In genomic region chr19:39254539-39255345, GRCh38 we compare ENCODE assay signal across 29 cellular contexts. TPM values are rescaled to one million over a fixed set of nuclear protein-coding genes. Genes with fewer than 3 reads are reported as not detected.
DNase-seq lines count a peak whose midpoint lies in the region; ATAC-seq, FAIRE-seq and TF ChIP-seq lines count a peak whose summit lies in the region.
"Had no signal": no experiment of that assay in that cellular context is flagged by ENCODE, and none has a peak within 500 bp of the region (broad histone marks: within the 10 kb centered on the region; RNA-seq: fewer than 3 reads in every experiment).

No MANE protein-coding gene starts in this region.

- H3K36me3 ChIP-seq in BLaER1 (no peaks in the 10 kb centered on the region), IMR-90 (ENCODE audit: control insufficient read depth, insufficient read depth, low read length) (no peaks in the 10 kb centered on the region), HepG2 (replicated peaks in 1 of 2; ENCODE audit: control insufficient read depth in 1 of 2, insufficient read depth in 2 of 2, low read length in 2 of 2) (no peaks in the 10 kb centered on the region), pancreas (no peaks in the 10 kb centered on the region)
- H3K36me3 ChIP-seq: BE2C, SJSA1 had no signal

- FAIRE-seq in HepG2 (lab: Jason Lieb, UNC) (no peak), pancreas (lab: Jason Lieb, UNC) (no peak)
- FAIRE-seq: D721Med, GM18507 had no signal

- no peak overlapping the region for H2BK15ac ChIP-seq in IMR-90 (ENCODE audit: low read depth, low read length)

- no peak overlapping the region for H2BK5ac ChIP-seq in IMR-90 (ENCODE audit: low read depth, low read length, poor library complexity, severe bottlenecking)

- no peak overlapping the region for H3K4me3 ChIP-seq in BLaER1
- no peak overlapping the region for H3K4me3 ChIP-seq in IMR-90 (ENCODE audit: insufficient read depth, low read depth, low read length)
- H3K4me3 ChIP-seq in HepG2 (replicated peaks in 1 of 3; ENCODE audit: insufficient read depth in 1 of 3, low read depth in 2 of 3, low read length in 3 of 3): no peak overlapping the region
- no peak overlapping the region for H3K4me3 ChIP-seq in pancreas
- H3K4me3 ChIP-seq: PC-9, SJSA1 had no signal

- intact Hi-C loops in IMR-90 (cut with micrococcal nuclease): no loop called here
- intact Hi-C loops in HepG2 (cut with micrococcal nuclease; ENCODE audit: unreplicated experiment): no loop called here
- intact Hi-C loops in pancreas (cut with DNase I): no loop called here

- no peak overlapping the region for H2AK9ac ChIP-seq in IMR-90 (replicated peaks; ENCODE audit: low read depth, low read length, poor library complexity)

- no peak overlapping the region for H3K18ac ChIP-seq in IMR-90 (ENCODE audit: low read depth, low read length)

- H3K79me1 ChIP-seq in IMR-90 (ENCODE audit: low read depth in 1 of 2, low read length in 2 of 2): no peaks in the 10 kb centered on the region

- H3K9ac ChIP-seq in BLaER1 (no peak overlapping the region), IMR-90 (ENCODE audit: low read depth, low read length) (no peak overlapping the region), HepG2 (ENCODE audit: insufficient read depth, low read depth, low read length) (no peak overlapping the region)
- H3K9ac ChIP-seq: KMS-11 had no signal

- H3K27ac ChIP-seq in BLaER1 (peak overlapping the region; percentile 60; the same call in 1 of the 2 replicates), IMR-90 (ENCODE audit: insufficient read depth, low read length) (no peak overlapping the region), HepG2 (ENCODE audit: extremely low read length, insufficient read depth, low read length) (no peak overlapping the region), pancreas (no peak overlapping the region)
- H3K27ac ChIP-seq: KMS-11, PC-9, SJSA1 had no signal

- peaks cover 79% of the 10 kb centered on the region for H3K4me1 ChIP-seq in BLaER1
- no peaks in the 10 kb centered on the region for H3K4me1 ChIP-seq in IMR-90 (ENCODE audit: control insufficient read depth, insufficient read depth, low read length)
- peaks cover 10% of the 10 kb centered on the region for H3K4me1 ChIP-seq in HepG2 (ENCODE audit: insufficient read depth, low read length)
- no peaks in the 10 kb centered on the region for H3K4me1 ChIP-seq in pancreas
- H3K4me1 ChIP-seq: SJSA1 had no signal

- H4K5ac ChIP-seq in IMR-90 (ENCODE audit: low read depth, low read length): no peak overlapping the region

- POLR2A ChIA-PET in IMR-90 (lab: Charles Lee; ENCODE audit: unreplicated experiment): no interaction called here
- POLR2A ChIA-PET in HepG2 (lab: Yijun Ruan, JAX): no interaction called here

- H4K91ac ChIP-seq in IMR-90 (ENCODE audit: insufficient read depth, low read depth, low read length): no peak overlapping the region

- no peak overlapping the region for H2BK20ac ChIP-seq in IMR-90 (ENCODE audit: low read depth, low read length)

- WGBS in IMR-90 (ENCODE audit: extremely low coverage in 2 of 2, insufficient read length in 1 of 2), 2 experiments: 76% methylated on average over 20 of the region's 29 CpGs; no CpG with 5 or more reads in 1 of the 2 experiments
- 20% methylated on average over 8 of the region's 29 CpGs for WGBS in HepG2 (ENCODE audit: low lambda C conversion rate)
- 85 to 86% methylated on average over 29 of the region's 29 CpGs for WGBS in pancreas, 2 donors

- H2AFZ ChIP-seq in IMR-90 (replicated peaks; ENCODE audit: low read length, poor library complexity): peak overlapping the region; percentile 51
- H2AFZ ChIP-seq in HepG2 (ENCODE audit: low read length): no peak overlapping the region
- H2AFZ ChIP-seq: PC-9 had no signal

- no peak overlapping the region for H3K4ac ChIP-seq in IMR-90 (ENCODE audit: low read depth, low read length)

- H3K56ac ChIP-seq in IMR-90 (ENCODE audit: extremely low read depth, insufficient read depth, low read length): no peak overlapping the region

- H4K20me1 ChIP-seq in BLaER1: no peaks in the 10 kb centered on the region
- H4K20me1 ChIP-seq in IMR-90 (ENCODE audit: insufficient read depth, low read length): no peaks in the 10 kb centered on the region
- H4K20me1 ChIP-seq in HepG2 (ENCODE audit: insufficient read depth, low read length): no peaks in the 10 kb centered on the region

- H3K9me3 ChIP-seq in BLaER1: peaks cover 26% of the 10 kb centered on the region
- H3K9me3 ChIP-seq in IMR-90 (ENCODE audit: control insufficient read depth, insufficient read depth, low read length): no peaks in the 10 kb centered on the region
- no peaks in the 10 kb centered on the region for H3K9me3 ChIP-seq in HepG2 (ENCODE audit: low read length)
- H3K9me3 ChIP-seq in pancreas: no peaks in the 10 kb centered on the region
- H3K9me3 ChIP-seq: BE2C, SJSA1 had no signal

- no peak for TF ChIP-seq POLR2A in IMR-90 (IDR thresholded peaks at IDR 0.05; ENCODE audit: low read depth, low read length)
- TF ChIP-seq POLR2A in HepG2 (IDR thresholded peaks at IDR 0.05; ENCODE audit: insufficient read depth in 1 of 2, low read depth in 2 of 2, low read length in 2 of 2): no peak

- H3K14ac ChIP-seq in IMR-90 (replicated peaks; ENCODE audit: low read depth, low read length): no peak overlapping the region

- dilution Hi-C loops in IMR-90 (cut with HindIII; ENCODE audit: low sequenced_read_pairs, unreplicated experiment): no loop called here

- H3K79me2 ChIP-seq in HepG2 (ENCODE audit: insufficient read depth, low read length): no peaks in the 10 kb centered on the region

- no peak for DNase-seq in IMR-90
- peak; percentile 12 for DNase-seq in dedifferentiated amniotic fluid mesenchymal stem cell (ENCODE audit: extremely low spot score)
- no peak for DNase-seq in HepG2 (ENCODE audit: low spot score)
- DNase-seq in NCI-H1930 (lab: John Stamatoyannopoulos, UW): no peak
- DNase-seq in pancreas: no peak
- no peak for DNase-seq in NCI-H1105 treated with DMSO at 0.1 percent for 48 hours (lab: John Stamatoyannopoulos, UW)
- DNase-seq: 8988T; ACHN; BE2C; NCI-H1092; NCI-H1436; NCI-H187 treated with DMSO at 0.1 percent for 48 hours; NCI-H2107; NCI-H524; NCI-H748 treated with DMSO at 0.1 percent for 48 hours; NK-92 treated with Interleukin-12 subunit alpha and Interleukin-12 subunit beta, amount 100 ng/mL, for 24 hours; PC-9; Right ventricle myocardium superior; T-cell had no signal

- H3K4me2 ChIP-seq in BLaER1 (peak overlapping the region; percentile 24; the same call in 1 of the 2 replicates), IMR-90 (ENCODE audit: low read depth, low read length) (no peak overlapping the region), HepG2 (ENCODE audit: low read depth, low read length) (no peak overlapping the region)
- H3K4me2 ChIP-seq: KMS-11, PC-9 had no signal

- no peak for ATAC-seq in IMR-90 (ENCODE audit: low read depth)
- peak; percentile 65 for ATAC-seq in HepG2
- ATAC-seq in GM21717 (IDR thresholded peaks at IDR 0.05; ENCODE audit: unreplicated experiment): no peak
- ATAC-seq in pancreas: no peak
- ATAC-seq: HCT116, T-cell had no signal

- H3K27me3 ChIP-seq in BLaER1 (no peaks in the 10 kb centered on the region), IMR-90 (ENCODE audit: control insufficient read depth, insufficient read depth, low read length) (peaks cover 36% of the 10 kb centered on the region), HepG2 (ENCODE audit: control insufficient read depth in 1 of 2, insufficient read depth in 2 of 2, low read length in 2 of 2) (peaks cover 0 to 6% of the 10 kb centered on the region in 2 experiments; a peak in 2 of 5 replicates), pancreas (no peaks in the 10 kb centered on the region)
- H3K27me3 ChIP-seq: BE2C had no signal

- in situ Hi-C loops in IMR-90 (cut with MboI; ENCODE audit: low sequenced_read_pairs): no loop called here
- in situ Hi-C loops in HepG2 (cut with HindIII; ENCODE audit: extremely low pct_ligation_motif_present, low pct_unique_long_range_greater_than_20kb): no loop called here

- H3K9me1 ChIP-seq in IMR-90 (ENCODE audit: insufficient read depth, low read length): no peaks in the 10 kb centered on the region

- H4K8ac ChIP-seq in IMR-90 (ENCODE audit: low read depth in 2 of 2, low read length in 2 of 2): no peak overlapping the region

- BruUV-seq in IMR-90 (replicated peaks; lab: Mats Ljungman, UMichigan): no TSS peak
- BruUV-seq in HepG2 (replicated peaks; lab: Mats Ljungman, UMichigan): no TSS peak

- no peak for TF ChIP-seq CTCF in IMR-90 (conservative IDR thresholded peaks at IDR 0.05; ENCODE audit: low read depth, low read length)
- TF ChIP-seq CTCF in HepG2 (CRISPR knock-in tag; IDR thresholded peaks at IDR 0.05): no peak
- no peak for TF ChIP-seq CTCF in pancreas (IDR thresholded peaks at IDR 0.05)

- TF ChIP-seq RAD21 in IMR-90 (IDR thresholded peaks at IDR 0.05; ENCODE audit: low read length): no peak
- TF ChIP-seq RAD21 in HepG2 (CRISPR knock-in tag; IDR thresholded peaks at IDR 0.05): no peak

- H3K23ac ChIP-seq in IMR-90 (ENCODE audit: low read depth, low read length): no peak overlapping the region

- no peak overlapping the region for H2AK5ac ChIP-seq in IMR-90 (ENCODE audit: low read depth, low read length)

- CTCF ChIA-PET in IMR-90 (lab: Yijun Ruan, JAX) (no interaction called here), HepG2 (lab: Yijun Ruan, JAX; ENCODE audit: low intra/inter-chr PET ratio, low total read pairs) (no interaction called here)

- TF ChIP-seq EP300 in HepG2 (IDR thresholded peaks at IDR 0.05; ENCODE audit: low read depth in 2 of 2, low read length in 2 of 2) (no peak), HepG2 (CRISPR knock-in tag; IDR thresholded peaks at IDR 0.05; ENCODE audit: borderline replicate concordance) (no peak)

- H2BK120ac ChIP-seq in IMR-90 (ENCODE audit: low read depth, low read length): no peak overlapping the region

RNA-seq across cellular contexts. Expression of gene IFNL4, which starts 6.1 kb away (rescaled TPM):
- total RNA-seq in IMR-90 (2012; rRNA removed) (not detected in 2 replicates), HepG2 (2016; rRNA removed; fragmentation: Illumina TruSeq; extraction: Trizol) (not detected in 2 replicates), pancreas (not detected)
- polyA plus RNA-seq in IMR-90 (2012; rRNA removed) (not detected in 2 replicates), HepG2 (2011; rRNA removed) (not detected in 2 replicates), pancreas (under 1 TPM in 1 of 2 donors, not detected in 1; 0.09 TPM)
- not detected in 2 replicates for polyA plus RNA-seq in IMR-90 (2012; cell fraction: cytosol; rRNA removed)
- polyA plus RNA-seq in IMR-90 (2012; cell fraction: nucleus; rRNA removed; ENCODE audit: low replicate concordance): not detected in 2 replicates
- not detected in 2 replicates for total RNA-seq in HepG2 (2016; cell fraction: cytosol; rRNA removed; fragmentation: Illumina TruSeq; extraction: Trizol; ENCODE audit: low read depth)
- total RNA-seq in HepG2 (2016; cell fraction: insoluble cytoplasmic fraction; rRNA removed; fragmentation: Illumina TruSeq; extraction: Trizol): not detected in 2 replicates
- not detected in 2 replicates for total RNA-seq in HepG2 (2016; cell fraction: membrane; rRNA removed; fragmentation: Illumina TruSeq; extraction: Trizol)
- not detected in 2 replicates for total RNA-seq in HepG2 (2016; cell fraction: nucleus; rRNA removed; fragmentation: Illumina TruSeq; extraction: Trizol)
- not detected in 2 replicates for polyA plus RNA-seq in HepG2 (2011; cell fraction: cytosol; rRNA removed)
- polyA plus RNA-seq in HepG2 (2011; cell fraction: nucleus; rRNA removed): not detected in 2 replicates
- polyA plus RNA-seq in HepG2 (2012): not detected in 2 replicates
- not detected in 2 replicates for polyA plus RNA-seq in HepG2 (2016; cell fraction: cytosol; fragmentation: Illumina TruSeq; extraction: Trizol; ENCODE audit: low read depth)
- polyA plus RNA-seq in HepG2 (2016; cell fraction: insoluble cytoplasmic fraction; fragmentation: Illumina TruSeq; extraction: Trizol; ENCODE audit: low read depth): not detected in 2 replicates
- polyA plus RNA-seq in HepG2 (2016; cell fraction: membrane; fragmentation: Illumina TruSeq; extraction: Trizol; ENCODE audit: low read depth): not detected in 2 replicates
- not detected in 2 replicates for polyA plus RNA-seq in HepG2 (2016; cell fraction: nucleus; fragmentation: Illumina TruSeq; extraction: Trizol; ENCODE audit: insufficient read depth, low read depth)
- polyA minus RNA-seq in HepG2 (2011; rRNA and poly(A)+ RNA removed; ENCODE audit: low replicate concordance): not detected in 2 replicates
- polyA minus RNA-seq in HepG2 (2011; cell fraction: cytosol; rRNA and poly(A)+ RNA removed): not detected in 2 replicates
- polyA minus RNA-seq in HepG2 (2011; cell fraction: nucleus; rRNA and poly(A)+ RNA removed): not detected in 2 replicates
- total RNA-seq: H4, HT1080, PC-9, Right ventricle myocardium superior, RPMI7951, SJSA1, T-cell had no signal

RNA-seq across cellular contexts. Expression of gene IFNL3, which starts 9.9 kb away (rescaled TPM):
- total RNA-seq in IMR-90 (2012; rRNA removed) (not detected in 2 replicates), HepG2 (2016; rRNA removed; fragmentation: Illumina TruSeq; extraction: Trizol) (not detected in 2 replicates), pancreas (not detected)
- polyA plus RNA-seq in IMR-90 (2012; rRNA removed) (not detected in 2 replicates), HepG2 (2011; rRNA removed) (not detected in 2 replicates), pancreas (not detected)
- not detected in 2 replicates for polyA plus RNA-seq in IMR-90 (2012; cell fraction: cytosol; rRNA removed)
- not detected in 2 replicates for polyA plus RNA-seq in IMR-90 (2012; cell fraction: nucleus; rRNA removed; ENCODE audit: low replicate concordance)
- not detected in 2 replicates for total RNA-seq in HepG2 (2016; cell fraction: cytosol; rRNA removed; fragmentation: Illumina TruSeq; extraction: Trizol; ENCODE audit: low read depth)
- not detected in 2 replicates for total RNA-seq in HepG2 (2016; cell fraction: insoluble cytoplasmic fraction; rRNA removed; fragmentation: Illumina TruSeq; extraction: Trizol)
- not detected in 2 replicates for total RNA-seq in HepG2 (2016; cell fraction: membrane; rRNA removed; fragmentation: Illumina TruSeq; extraction: Trizol)
- not detected in 2 replicates for total RNA-seq in HepG2 (2016; cell fraction: nucleus; rRNA removed; fragmentation: Illumina TruSeq; extraction: Trizol)
- not detected in 2 replicates for polyA plus RNA-seq in HepG2 (2011; cell fraction: cytosol; rRNA removed)
- polyA plus RNA-seq in HepG2 (2011; cell fraction: nucleus; rRNA removed): not detected in 2 replicates
- not detected in 2 replicates for polyA plus RNA-seq in HepG2 (2012)
- not detected in 2 replicates for polyA plus RNA-seq in HepG2 (2016; cell fraction: cytosol; fragmentation: Illumina TruSeq; extraction: Trizol; ENCODE audit: low read depth)
- not detected in 2 replicates for polyA plus RNA-seq in HepG2 (2016; cell fraction: insoluble cytoplasmic fraction; fragmentation: Illumina TruSeq; extraction: Trizol; ENCODE audit: low read depth)
- polyA plus RNA-seq in HepG2 (2016; cell fraction: membrane; fragmentation: Illumina TruSeq; extraction: Trizol; ENCODE audit: low read depth): not detected in 2 replicates
- polyA plus RNA-seq in HepG2 (2016; cell fraction: nucleus; fragmentation: Illumina TruSeq; extraction: Trizol; ENCODE audit: insufficient read depth, low read depth): not detected in 2 replicates
- not detected in 2 replicates for polyA minus RNA-seq in HepG2 (2011; rRNA and poly(A)+ RNA removed; ENCODE audit: low replicate concordance)
- not detected in 2 replicates for polyA minus RNA-seq in HepG2 (2011; cell fraction: cytosol; rRNA and poly(A)+ RNA removed)
- polyA minus RNA-seq in HepG2 (2011; cell fraction: nucleus; rRNA and poly(A)+ RNA removed): not detected in 2 replicates
- total RNA-seq: H4, HT1080, PC-9, Right ventricle myocardium superior, RPMI7951, SJSA1, T-cell had no signal

RNA-seq across cellular contexts. Expression of gene IFNL2, which starts 13.5 kb away (rescaled TPM):
- total RNA-seq in IMR-90 (2012; rRNA removed) (not detected in 2 replicates), HepG2 (2016; rRNA removed; fragmentation: Illumina TruSeq; extraction: Trizol) (not detected in 2 replicates), pancreas (not detected)
- polyA plus RNA-seq in IMR-90 (2012; rRNA removed) (not detected in 2 replicates), HepG2 (2011; rRNA removed) (not detected in 2 replicates), pancreas (not detected)
- polyA plus RNA-seq in IMR-90 (2012; cell fraction: cytosol; rRNA removed): not detected in 2 replicates
- polyA plus RNA-seq in IMR-90 (2012; cell fraction: nucleus; rRNA removed; ENCODE audit: low replicate concordance): not detected in 2 replicates
- total RNA-seq in HepG2 (2016; cell fraction: cytosol; rRNA removed; fragmentation: Illumina TruSeq; extraction: Trizol; ENCODE audit: low read depth): not detected in 2 replicates
- not detected in 2 replicates for total RNA-seq in HepG2 (2016; cell fraction: insoluble cytoplasmic fraction; rRNA removed; fragmentation: Illumina TruSeq; extraction: Trizol)
- total RNA-seq in HepG2 (2016; cell fraction: membrane; rRNA removed; fragmentation: Illumina TruSeq; extraction: Trizol): not detected in 2 replicates
- not detected in 2 replicates for total RNA-seq in HepG2 (2016; cell fraction: nucleus; rRNA removed; fragmentation: Illumina TruSeq; extraction: Trizol)
- not detected in 2 replicates for polyA plus RNA-seq in HepG2 (2011; cell fraction: cytosol; rRNA removed)
- not detected in 2 replicates for polyA plus RNA-seq in HepG2 (2011; cell fraction: nucleus; rRNA removed)
- polyA plus RNA-seq in HepG2 (2012): not detected in 2 replicates
- polyA plus RNA-seq in HepG2 (2016; cell fraction: cytosol; fragmentation: Illumina TruSeq; extraction: Trizol; ENCODE audit: low read depth): not detected in 2 replicates
- polyA plus RNA-seq in HepG2 (2016; cell fraction: insoluble cytoplasmic fraction; fragmentation: Illumina TruSeq; extraction: Trizol; ENCODE audit: low read depth): not detected in 2 replicates
- polyA plus RNA-seq in HepG2 (2016; cell fraction: membrane; fragmentation: Illumina TruSeq; extraction: Trizol; ENCODE audit: low read depth): not detected in 2 replicates
- polyA plus RNA-seq in HepG2 (2016; cell fraction: nucleus; fragmentation: Illumina TruSeq; extraction: Trizol; ENCODE audit: insufficient read depth, low read depth): not detected in 2 replicates
- polyA minus RNA-seq in HepG2 (2011; rRNA and poly(A)+ RNA removed; ENCODE audit: low replicate concordance): not detected in 2 replicates
- polyA minus RNA-seq in HepG2 (2011; cell fraction: cytosol; rRNA and poly(A)+ RNA removed): not detected in 2 replicates
- not detected in 2 replicates for polyA minus RNA-seq in HepG2 (2011; cell fraction: nucleus; rRNA and poly(A)+ RNA removed)
- total RNA-seq: H4, HT1080, PC-9, Right ventricle myocardium superior, RPMI7951, SJSA1, T-cell had no signal

RNA-seq across cellular contexts. Expression of gene IFNL1, which starts 41.5 kb away (rescaled TPM):
- not detected in 2 replicates for total RNA-seq in IMR-90 (2012; rRNA removed)
- not detected in 2 replicates for polyA plus RNA-seq in IMR-90 (2012; rRNA removed)
- polyA plus RNA-seq in IMR-90 (2012; cell fraction: cytosol; rRNA removed): not detected in 2 replicates
- not detected in 2 replicates for polyA plus RNA-seq in IMR-90 (2012; cell fraction: nucleus; rRNA removed; ENCODE audit: low replicate concordance)
- total RNA-seq in HepG2 (2016; rRNA removed; fragmentation: Illumina TruSeq; extraction: Trizol): not detected in 2 replicates
- total RNA-seq in HepG2 (2016; cell fraction: cytosol; rRNA removed; fragmentation: Illumina TruSeq; extraction: Trizol; ENCODE audit: low read depth): not detected in 2 replicates
- not detected in 2 replicates for total RNA-seq in HepG2 (2016; cell fraction: insoluble cytoplasmic fraction; rRNA removed; fragmentation: Illumina TruSeq; extraction: Trizol)
- not detected in 2 replicates for total RNA-seq in HepG2 (2016; cell fraction: membrane; rRNA removed; fragmentation: Illumina TruSeq; extraction: Trizol)
- not detected in 2 replicates for total RNA-seq in HepG2 (2016; cell fraction: nucleus; rRNA removed; fragmentation: Illumina TruSeq; extraction: Trizol)
- polyA plus RNA-seq in HepG2 (2011; rRNA removed): not detected in 2 replicates
- polyA plus RNA-seq in HepG2 (2011; cell fraction: cytosol; rRNA removed): not detected in 2 replicates
- polyA plus RNA-seq in HepG2 (2011; cell fraction: nucleus; rRNA removed): not detected in 2 replicates
- not detected in 2 replicates for polyA plus RNA-seq in HepG2 (2012)
- polyA plus RNA-seq in HepG2 (2016; cell fraction: cytosol; fragmentation: Illumina TruSeq; extraction: Trizol; ENCODE audit: low read depth): not detected in 2 replicates
- not detected in 2 replicates for polyA plus RNA-seq in HepG2 (2016; cell fraction: insoluble cytoplasmic fraction; fragmentation: Illumina TruSeq; extraction: Trizol; ENCODE audit: low read depth)
- polyA plus RNA-seq in HepG2 (2016; cell fraction: membrane; fragmentation: Illumina TruSeq; extraction: Trizol; ENCODE audit: low read depth): not detected in 2 replicates
- not detected in 2 replicates for polyA plus RNA-seq in HepG2 (2016; cell fraction: nucleus; fragmentation: Illumina TruSeq; extraction: Trizol; ENCODE audit: insufficient read depth, low read depth)
- polyA minus RNA-seq in HepG2 (2011; rRNA and poly(A)+ RNA removed; ENCODE audit: low replicate concordance): not detected in 2 replicates
- polyA minus RNA-seq in HepG2 (2011; cell fraction: cytosol; rRNA and poly(A)+ RNA removed): not detected in 2 replicates
- not detected in 2 replicates for polyA minus RNA-seq in HepG2 (2011; cell fraction: nucleus; rRNA and poly(A)+ RNA removed)
- not detected for total RNA-seq in pancreas
- polyA plus RNA-seq in pancreas: not detected
- total RNA-seq: H4, HT1080, PC-9, Right ventricle myocardium superior, RPMI7951, SJSA1 had no signal

RNA-seq across cellular contexts. Expression of gene SYCN, which starts 50.7 kb away (rescaled TPM):
- total RNA-seq in IMR-90 (2012; rRNA removed) (not detected in 2 replicates), HepG2 (2016; rRNA removed; fragmentation: Illumina TruSeq; extraction: Trizol) (not detected in 2 replicates), pancreas (1,000 to 10,000 TPM; 1,282 to 3,883 (median 2,778) TPM)
- polyA plus RNA-seq in IMR-90 (2012; rRNA removed) (not detected in 2 replicates), HepG2 (2011; rRNA removed) (not detected in 2 replicates), pancreas (1,000 to 10,000 TPM; 1,825 to 2,558 TPM)
- polyA plus RNA-seq in IMR-90 (2012; cell fraction: cytosol; rRNA removed): not detected in 2 replicates
- polyA plus RNA-seq in IMR-90 (2012; cell fraction: nucleus; rRNA removed; ENCODE audit: low replicate concordance): not detected in 2 replicates
- not detected in 2 replicates for total RNA-seq in HepG2 (2016; cell fraction: cytosol; rRNA removed; fragmentation: Illumina TruSeq; extraction: Trizol; ENCODE audit: low read depth)
- not detected in 2 replicates for total RNA-seq in HepG2 (2016; cell fraction: insoluble cytoplasmic fraction; rRNA removed; fragmentation: Illumina TruSeq; extraction: Trizol)
- not detected in 2 replicates for total RNA-seq in HepG2 (2016; cell fraction: membrane; rRNA removed; fragmentation: Illumina TruSeq; extraction: Trizol)
- total RNA-seq in HepG2 (2016; cell fraction: nucleus; rRNA removed; fragmentation: Illumina TruSeq; extraction: Trizol): not detected in 2 replicates
- polyA plus RNA-seq in HepG2 (2011; cell fraction: cytosol; rRNA removed): not detected in 2 replicates
- not detected in 2 replicates for polyA plus RNA-seq in HepG2 (2011; cell fraction: nucleus; rRNA removed)
- not detected in 2 replicates for polyA plus RNA-seq in HepG2 (2012)
- not detected in 2 replicates for polyA plus RNA-seq in HepG2 (2016; cell fraction: cytosol; fragmentation: Illumina TruSeq; extraction: Trizol; ENCODE audit: low read depth)
- not detected in 2 replicates for polyA plus RNA-seq in HepG2 (2016; cell fraction: insoluble cytoplasmic fraction; fragmentation: Illumina TruSeq; extraction: Trizol; ENCODE audit: low read depth)
- polyA plus RNA-seq in HepG2 (2016; cell fraction: membrane; fragmentation: Illumina TruSeq; extraction: Trizol; ENCODE audit: low read depth): not detected in 2 replicates
- polyA plus RNA-seq in HepG2 (2016; cell fraction: nucleus; fragmentation: Illumina TruSeq; extraction: Trizol; ENCODE audit: insufficient read depth, low read depth): not detected in 2 replicates
- polyA minus RNA-seq in HepG2 (2011; rRNA and poly(A)+ RNA removed; ENCODE audit: low replicate concordance): not detected in 2 replicates
- not detected in 2 replicates for polyA minus RNA-seq in HepG2 (2011; cell fraction: cytosol; rRNA and poly(A)+ RNA removed)
- polyA minus RNA-seq in HepG2 (2011; cell fraction: nucleus; rRNA and poly(A)+ RNA removed): not detected in 2 replicates
- total RNA-seq: H4, HT1080, PC-9, Right ventricle myocardium superior, RPMI7951, SJSA1 had no signal
